In genomic region chr5:143396353-143396940, GRCh38 we compare ENCODE assay signal across 1 cellular context.
A peak's percentile ranks its signal among the peaks of the same experiment; 100 is the strongest.
TF ChIP-seq lines count a peak whose summit lies in the region.

No MANE protein-coding gene starts in this region.

TF ChIP-seq in GM12878, 131 proteins besides CTCF, POLR2A, EP300 and RAD21 (continued from another document):
- TF ChIP-seq, protein P1, sequence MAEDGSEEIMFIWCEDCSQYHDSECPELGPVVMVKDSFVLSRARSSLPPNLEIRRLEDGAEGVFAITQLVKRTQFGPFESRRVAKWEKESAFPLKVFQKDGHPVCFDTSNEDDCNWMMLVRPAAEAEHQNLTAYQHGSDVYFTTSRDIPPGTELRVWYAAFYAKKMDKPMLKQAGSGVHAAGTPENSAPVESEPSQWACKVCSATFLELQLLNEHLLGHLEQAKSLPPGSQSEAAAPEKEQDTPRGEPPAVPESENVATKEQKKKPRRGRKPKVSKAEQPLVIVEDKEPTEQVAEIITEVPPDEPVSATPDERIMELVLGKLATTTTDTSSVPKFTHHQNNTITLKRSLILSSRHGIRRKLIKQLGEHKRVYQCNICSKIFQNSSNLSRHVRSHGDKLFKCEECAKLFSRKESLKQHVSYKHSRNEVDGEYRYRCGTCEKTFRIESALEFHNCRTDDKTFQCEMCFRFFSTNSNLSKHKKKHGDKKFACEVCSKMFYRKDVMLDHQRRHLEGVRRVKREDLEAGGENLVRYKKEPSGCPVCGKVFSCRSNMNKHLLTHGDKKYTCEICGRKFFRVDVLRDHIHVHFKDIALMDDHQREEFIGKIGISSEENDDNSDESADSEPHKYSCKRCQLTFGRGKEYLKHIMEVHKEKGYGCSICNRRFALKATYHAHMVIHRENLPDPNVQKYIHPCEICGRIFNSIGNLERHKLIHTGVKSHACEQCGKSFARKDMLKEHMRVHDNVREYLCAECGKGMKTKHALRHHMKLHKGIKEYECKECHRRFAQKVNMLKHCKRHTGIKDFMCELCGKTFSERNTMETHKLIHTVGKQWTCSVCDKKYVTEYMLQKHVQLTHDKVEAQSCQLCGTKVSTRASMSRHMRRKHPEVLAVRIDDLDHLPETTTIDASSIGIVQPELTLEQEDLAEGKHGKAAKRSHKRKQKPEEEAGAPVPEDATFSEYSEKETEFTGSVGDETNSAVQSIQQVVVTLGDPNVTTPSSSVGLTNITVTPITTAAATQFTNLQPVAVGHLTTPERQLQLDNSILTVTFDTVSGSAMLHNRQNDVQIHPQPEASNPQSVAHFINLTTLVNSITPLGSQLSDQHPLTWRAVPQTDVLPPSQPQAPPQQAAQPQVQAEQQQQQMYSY (CRISPR knock-in tag; IDR thresholded peaks at IDR 0.05) = no peak
- TF ChIP-seq SREBF2 (IDR thresholded peaks at IDR 0.05; ENCODE audit: low read length) (no peak), BHLHE40 (IDR thresholded peaks at IDR 0.05; ENCODE audit: borderline replicate concordance in 1 of 2, low read depth in 2 of 2, low read length in 1 of 2) (no peak), LARP7 (IDR thresholded peaks at IDR 0.05) (peak; percentile 40; the same call in 1 of the 2 replicates), PKNOX1 (IDR thresholded peaks at IDR 0.05) (peak; percentile 33), KDM1A (IDR thresholded peaks at IDR 0.05; ENCODE audit: borderline replicate concordance) (no peak), MXI1 (IDR thresholded peaks at IDR 0.05; ENCODE audit: low read depth, low read length) (peak; percentile 27; the same call in 1 of the 2 replicates), NFIC (IDR thresholded peaks at IDR 0.05; ENCODE audit: low read depth, low read length) (peak; percentile 71), HDGF (IDR thresholded peaks at IDR 0.05) (no peak), ATF7 (IDR thresholded peaks at IDR 0.05; ENCODE audit: low read depth) (no peak), ZNF384 (IDR thresholded peaks at IDR 0.05; ENCODE audit: borderline replicate concordance, low read depth, low read length) (no peak), SPI1 (IDR thresholded peaks at IDR 0.05; ENCODE audit: borderline replicate concordance, insufficient read depth, low read depth, low read length) (peak; percentile 31; the same call in 1 of the 2 replicates), ZNF24 (IDR thresholded peaks at IDR 0.05) (peak; percentile 91)
- TF ChIP-seq, protein P2, sequence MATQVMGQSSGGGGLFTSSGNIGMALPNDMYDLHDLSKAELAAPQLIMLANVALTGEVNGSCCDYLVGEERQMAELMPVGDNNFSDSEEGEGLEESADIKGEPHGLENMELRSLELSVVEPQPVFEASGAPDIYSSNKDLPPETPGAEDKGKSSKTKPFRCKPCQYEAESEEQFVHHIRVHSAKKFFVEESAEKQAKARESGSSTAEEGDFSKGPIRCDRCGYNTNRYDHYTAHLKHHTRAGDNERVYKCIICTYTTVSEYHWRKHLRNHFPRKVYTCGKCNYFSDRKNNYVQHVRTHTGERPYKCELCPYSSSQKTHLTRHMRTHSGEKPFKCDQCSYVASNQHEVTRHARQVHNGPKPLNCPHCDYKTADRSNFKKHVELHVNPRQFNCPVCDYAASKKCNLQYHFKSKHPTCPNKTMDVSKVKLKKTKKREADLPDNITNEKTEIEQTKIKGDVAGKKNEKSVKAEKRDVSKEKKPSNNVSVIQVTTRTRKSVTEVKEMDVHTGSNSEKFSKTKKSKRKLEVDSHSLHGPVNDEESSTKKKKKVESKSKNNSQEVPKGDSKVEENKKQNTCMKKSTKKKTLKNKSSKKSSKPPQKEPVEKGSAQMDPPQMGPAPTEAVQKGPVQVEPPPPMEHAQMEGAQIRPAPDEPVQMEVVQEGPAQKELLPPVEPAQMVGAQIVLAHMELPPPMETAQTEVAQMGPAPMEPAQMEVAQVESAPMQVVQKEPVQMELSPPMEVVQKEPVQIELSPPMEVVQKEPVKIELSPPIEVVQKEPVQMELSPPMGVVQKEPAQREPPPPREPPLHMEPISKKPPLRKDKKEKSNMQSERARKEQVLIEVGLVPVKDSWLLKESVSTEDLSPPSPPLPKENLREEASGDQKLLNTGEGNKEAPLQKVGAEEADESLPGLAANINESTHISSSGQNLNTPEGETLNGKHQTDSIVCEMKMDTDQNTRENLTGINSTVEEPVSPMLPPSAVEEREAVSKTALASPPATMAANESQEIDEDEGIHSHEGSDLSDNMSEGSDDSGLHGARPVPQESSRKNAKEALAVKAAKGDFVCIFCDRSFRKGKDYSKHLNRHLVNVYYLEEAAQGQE (IDR thresholded peaks at IDR 0.05; ENCODE audit: low read depth, low read length) = no peak
- TF ChIP-seq, protein P3, sequence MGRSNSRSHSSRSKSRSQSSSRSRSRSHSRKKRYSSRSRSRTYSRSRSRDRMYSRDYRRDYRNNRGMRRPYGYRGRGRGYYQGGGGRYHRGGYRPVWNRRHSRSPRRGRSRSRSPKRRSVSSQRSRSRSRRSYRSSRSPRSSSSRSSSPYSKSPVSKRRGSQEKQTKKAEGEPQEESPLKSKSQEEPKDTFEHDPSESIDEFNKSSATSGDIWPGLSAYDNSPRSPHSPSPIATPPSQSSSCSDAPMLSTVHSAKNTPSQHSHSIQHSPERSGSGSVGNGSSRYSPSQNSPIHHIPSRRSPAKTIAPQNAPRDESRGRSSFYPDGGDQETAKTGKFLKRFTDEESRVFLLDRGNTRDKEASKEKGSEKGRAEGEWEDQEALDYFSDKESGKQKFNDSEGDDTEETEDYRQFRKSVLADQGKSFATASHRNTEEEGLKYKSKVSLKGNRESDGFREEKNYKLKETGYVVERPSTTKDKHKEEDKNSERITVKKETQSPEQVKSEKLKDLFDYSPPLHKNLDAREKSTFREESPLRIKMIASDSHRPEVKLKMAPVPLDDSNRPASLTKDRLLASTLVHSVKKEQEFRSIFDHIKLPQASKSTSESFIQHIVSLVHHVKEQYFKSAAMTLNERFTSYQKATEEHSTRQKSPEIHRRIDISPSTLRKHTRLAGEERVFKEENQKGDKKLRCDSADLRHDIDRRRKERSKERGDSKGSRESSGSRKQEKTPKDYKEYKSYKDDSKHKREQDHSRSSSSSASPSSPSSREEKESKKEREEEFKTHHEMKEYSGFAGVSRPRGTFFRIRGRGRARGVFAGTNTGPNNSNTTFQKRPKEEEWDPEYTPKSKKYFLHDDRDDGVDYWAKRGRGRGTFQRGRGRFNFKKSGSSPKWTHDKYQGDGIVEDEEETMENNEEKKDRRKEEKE (IDR thresholded peaks at IDR 0.05) = no peak
- TF ChIP-seq, protein P4, sequence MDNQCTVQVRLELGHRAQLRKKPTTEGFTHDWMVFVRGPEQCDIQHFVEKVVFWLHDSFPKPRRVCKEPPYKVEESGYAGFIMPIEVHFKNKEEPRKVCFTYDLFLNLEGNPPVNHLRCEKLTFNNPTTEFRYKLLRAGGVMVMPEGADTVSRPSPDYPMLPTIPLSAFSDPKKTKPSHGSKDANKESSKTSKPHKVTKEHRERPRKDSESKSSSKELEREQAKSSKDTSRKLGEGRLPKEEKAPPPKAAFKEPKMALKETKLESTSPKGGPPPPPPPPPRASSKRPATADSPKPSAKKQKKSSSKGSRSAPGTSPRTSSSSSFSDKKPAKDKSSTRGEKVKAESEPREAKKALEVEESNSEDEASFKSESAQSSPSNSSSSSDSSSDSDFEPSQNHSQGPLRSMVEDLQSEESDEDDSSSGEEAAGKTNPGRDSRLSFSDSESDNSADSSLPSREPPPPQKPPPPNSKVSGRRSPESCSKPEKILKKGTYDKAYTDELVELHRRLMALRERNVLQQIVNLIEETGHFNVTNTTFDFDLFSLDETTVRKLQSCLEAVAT (IDR thresholded peaks at IDR 0.05) = peak; percentile 51
